15 cellular contexts compared by ENCODE assay signal in genomic region chr10:19839552-19839951, GRCh38.
A peak's percentile ranks its signal among the peaks of the same experiment; 100 is the strongest.
DNase-seq lines count a peak whose midpoint lies in the region; ATAC-seq and TF ChIP-seq lines count a peak whose summit lies in the region.
"Had no signal": no experiment of that assay in that cellular context is flagged by ENCODE, and none has a peak within 500 bp of the region (broad histone marks: within the 10 kb centered on the region; RNA-seq: fewer than 3 reads in every experiment).

No MANE protein-coding gene starts in this region.

- H3K27ac ChIP-seq in SK-N-MC (peak overlapping the region; percentile 60), layer of hippocampus (ENCODE audit: low read depth, low read length) (peak overlapping the region; percentile 32), WERI-Rb-1 (no peak overlapping the region)
- H3K27ac ChIP-seq: A549 had no signal

- no peak for DNase-seq in SK-N-MC (ENCODE audit: low read depth, low spot score)
- no peak for DNase-seq in WERI-Rb-1
- DNase-seq in CD1c-positive myeloid dendritic cell (ENCODE audit: extremely low spot score) = no peak
- DNase-seq: Calu3; CD4-positive, CD25-positive, alpha-beta regulatory T cell; DMS79; HCEC 1CT; HFFc6; IMR-90; KBM-7 had no signal

- H3K4me3 ChIP-seq in SK-N-MC (no peak overlapping the region), WERI-Rb-1 (ENCODE audit: low read depth, low read length) (no peak overlapping the region)
- H3K4me3 ChIP-seq: A549, GM12878 had no signal

- H3K9me3 ChIP-seq in SK-N-MC (ENCODE audit: low read depth, low read length) (no peaks in the 10 kb centered on the region), WERI-Rb-1 (ENCODE audit: severe bottlenecking) (no peaks in the 10 kb centered on the region)
- H3K9me3 ChIP-seq: A549 had no signal

- ATAC-seq in GM19438 (IDR thresholded peaks at IDR 0.05; ENCODE audit: low read depth, unreplicated experiment) = peak; percentile 64
- no peak for ATAC-seq in HG03135 (IDR thresholded peaks at IDR 0.05; ENCODE audit: unreplicated experiment)
- ATAC-seq: A549, GM12878 had no signal

- no peak for TF ChIP-seq CTCF in WERI-Rb-1 (IDR thresholded peaks at IDR 0.05; ENCODE audit: low read depth, low read length)

- H3K9ac ChIP-seq in SK-N-MC (ENCODE audit: insufficient read length) = no peak overlapping the region

- H3K36me3 ChIP-seq in SK-N-MC (ENCODE audit: insufficient read depth, low read length) = no peaks in the 10 kb centered on the region
- no peaks in the 10 kb centered on the region for H3K36me3 ChIP-seq in WERI-Rb-1

- H3K27me3 ChIP-seq in layer of hippocampus (ENCODE audit: control insufficient read depth, insufficient read depth, low read length) (no peaks in the 10 kb centered on the region), WERI-Rb-1 (ENCODE audit: insufficient read depth, low read depth, severe bottlenecking) (no peaks in the 10 kb centered on the region)
